In the genomic region with DNA sequence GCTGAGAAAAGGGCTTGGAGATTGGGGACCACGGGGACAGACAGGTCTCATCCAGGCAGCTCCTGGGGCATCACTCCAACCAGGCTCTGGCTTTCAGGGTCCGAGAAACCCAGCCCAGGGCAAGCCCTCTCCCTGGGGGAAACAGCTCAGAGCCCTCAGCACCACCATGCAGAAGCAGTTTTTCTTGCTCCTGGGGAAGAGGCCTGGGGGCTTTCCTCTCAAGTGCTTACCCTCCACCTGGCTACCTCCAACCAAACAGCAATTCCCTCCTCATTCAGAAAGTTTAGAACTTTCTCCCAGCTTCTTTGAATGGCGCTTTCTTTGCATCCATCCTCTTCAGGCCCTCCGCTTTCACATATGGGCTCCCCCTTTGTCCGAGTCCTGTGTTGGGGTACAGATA, we compare ENCODE assay signal across 23 cellular contexts.
"Had no signal": no experiment of that assay in that cellular context is flagged by ENCODE, and none has a peak within 500 bp of the region (broad histone marks: within the 10 kb centered on the region; RNA-seq: fewer than 3 reads in every experiment).

No MANE protein-coding gene starts in this region.

- H3K4me1 Mint-ChIP-seq: endodermal cell had no signal

- H3K27me3 ChIP-seq: colonic mucosa, foreskin keratinocyte had no signal

- H3K27ac Mint-ChIP-seq: dendritic cell treated with granulocyte-macrophage colony-stimulating factor and Interleukin-4, amounts not matched to agents 40 ng/mL and 50 ng/mL, for 4 days; effector memory CD8-positive, alpha-beta T cell; endodermal cell had no signal

- H3K9me3 Mint-ChIP-seq: dendritic cell treated with granulocyte-macrophage colony-stimulating factor and Interleukin-4, amounts not matched to agents 40 ng/mL and 50 ng/mL, for 4 days; effector memory CD8-positive, alpha-beta T cell; endodermal cell had no signal

- H3K4me1 ChIP-seq: colonic mucosa, foreskin keratinocyte, gastrocnemius medialis, gastroesophageal sphincter, heart right ventricle had no signal

- H3K27ac ChIP-seq: colonic mucosa, coronary artery, dorsolateral prefrontal cortex, epithelial cell of prostate, esophagus muscularis mucosa, esophagus squamous epithelium, foreskin keratinocyte, gastrocnemius medialis, gastroesophageal sphincter, heart left ventricle, heart right ventricle had no signal

- H3K4me3 ChIP-seq: colonic mucosa, coronary artery, dorsolateral prefrontal cortex, esophagus muscularis mucosa, esophagus squamous epithelium, gastrocnemius medialis, gastroesophageal sphincter, heart left ventricle, heart right ventricle had no signal

- H3K36me3 ChIP-seq: colonic mucosa, esophagus muscularis mucosa, esophagus squamous epithelium, gastrocnemius medialis, gastroesophageal sphincter, heart left ventricle, heart right ventricle had no signal

- H3K27me3 Mint-ChIP-seq: dendritic cell treated with granulocyte-macrophage colony-stimulating factor and Interleukin-4, amounts not matched to agents 40 ng/mL and 50 ng/mL, for 4 days had no signal

- H3K4me3 Mint-ChIP-seq: dendritic cell treated with granulocyte-macrophage colony-stimulating factor and Interleukin-4, amounts not matched to agents 40 ng/mL and 50 ng/mL, for 4 days; effector memory CD8-positive, alpha-beta T cell; endodermal cell had no signal

- H3K9me3 ChIP-seq: colonic mucosa, esophagus muscularis mucosa, esophagus squamous epithelium, gastrocnemius medialis, heart left ventricle, heart right ventricle had no signal

- DNase-seq: colonic mucosa; cortex of kidney; dorsolateral prefrontal cortex; effector CD4-positive, alpha-beta T cell; effector CD8-positive, alpha-beta T cell; effector memory CD4-positive, alpha-beta T cell; effector memory CD8-positive, alpha-beta T cell; endodermal cell; erythroblast; esophagus squamous epithelium; foreskin fibroblast; foreskin keratinocyte; foreskin melanocyte; gastrocnemius medialis; glutamatergic neuron; head of caudate nucleus; heart left ventricle; heart right ventricle had no signal
